In the genomic region with DNA sequence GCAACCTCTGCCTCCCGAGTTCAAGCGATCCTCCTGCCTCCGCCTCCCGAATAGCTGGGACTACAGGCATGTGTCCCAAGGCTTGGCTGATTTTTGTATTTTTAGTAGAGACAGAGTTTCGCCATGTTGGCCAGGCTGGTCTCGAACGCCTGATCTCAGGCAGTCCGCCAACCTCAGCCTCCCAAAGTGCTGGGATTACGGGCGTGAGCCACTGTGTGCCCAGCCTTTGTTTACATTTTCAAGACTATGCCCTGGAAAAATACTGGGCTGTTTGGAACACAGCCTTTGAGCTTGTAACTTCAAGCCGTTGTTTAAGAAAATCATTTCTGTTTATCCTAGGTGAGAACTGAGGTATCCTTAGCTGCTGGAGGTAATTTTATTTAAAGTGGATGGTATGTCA, we compare ENCODE assay signal across 11 cellular contexts. TPM values are rescaled to one million over a fixed set of nuclear protein-coding genes. Genes with fewer than 3 reads are reported as not detected.
DNase-seq lines count a peak whose midpoint lies in the region; ATAC-seq, FAIRE-seq and TF ChIP-seq lines count a peak whose summit lies in the region.
"Had no signal": no experiment of that assay in that cellular context is flagged by ENCODE, and none has a peak within 500 bp of the region (broad histone marks: within the 10 kb centered on the region; RNA-seq: fewer than 3 reads in every experiment).

No MANE protein-coding gene starts in this region.

- no peak for DNase-seq in CD8-positive, alpha-beta T cell
- DNase-seq in Peyer's patch (peak in 2 of 3 donors; percentile 49 to 66), esophagus muscularis mucosa (ENCODE audit: extremely low spot score) (no peak), GM19239 (ENCODE audit: insufficient read length, low spot score) (no peak), NCI-H82 (lab: John Stamatoyannopoulos, UW) (no peak), ureter (ENCODE audit: low spot score) (no peak)
- DNase-seq: activated CD4-positive, alpha-beta T cell treated with anti-CD3 and anti-CD28 coated beads, Interleukin-2, amount 50 U/mL, for 1 hour had no signal

- no peaks in the 10 kb centered on the region for H3K36me3 ChIP-seq in CD8-positive, alpha-beta T cell (ENCODE audit: insufficient read depth, low read length)
- H3K36me3 ChIP-seq in Peyer's patch (peaks cover 0 to 5% (median 0%) of the 10 kb centered on the region in 3 donors), esophagus muscularis mucosa (peaks cover 0 to 23% (median 3%) of the 10 kb centered on the region in 4 donors), neuron (ENCODE audit: insufficient read depth, low read length) (peaks cover 33% of the 10 kb centered on the region)

- no peaks in the 10 kb centered on the region for H3K9me3 ChIP-seq in CD8-positive, alpha-beta T cell (ENCODE audit: low read length)
- H3K9me3 ChIP-seq in Peyer's patch (no peaks in the 10 kb centered on the region), esophagus muscularis mucosa (no peaks in the 10 kb centered on the region), neuron (ENCODE audit: low read length) (no peaks in the 10 kb centered on the region)

- ATAC-seq in CD8-positive, alpha-beta T cell = no peak
- no peak for ATAC-seq in GM18907 (IDR thresholded peaks at IDR 0.05; ENCODE audit: unreplicated experiment)

- intact Hi-C loops in CD8-positive, alpha-beta T cell (cut with DNase I, micrococcal nuclease) = loop anchor here in 1 of 2 experiments (2.0 to 10.0 kb wide), 3 partner anchors 32 to 818 kb away; partner anchors contain the start of genes ZNF655 and ZSCAN21
- intact Hi-C loops in esophagus muscularis mucosa (cut with DNase I) = loop anchor here (5.0 kb wide), 1 partner anchor 35 kb away; no protein-coding TSS in a partner anchor

- TF ChIP-seq POLR2A in Peyer's patch (IDR thresholded peaks at IDR 0.05) (no peak), esophagus muscularis mucosa (IDR thresholded peaks at IDR 0.05; ENCODE audit: low read depth) (no peak)

- no peak overlapping the region for H3K4me3 ChIP-seq in CD8-positive, alpha-beta T cell (ENCODE audit: low read depth, low read length)
- H3K4me3 ChIP-seq in Peyer's patch (peak overlapping the region in 2 of 4 donors; percentile 91 to 98), esophagus muscularis mucosa (peak overlapping the region in 3 of 4 donors; percentile 78 to 96 (median 90)), neuron (ENCODE audit: low read length) (peak overlapping the region; percentile 99)

- POLR2A ChIA-PET in CD8-positive, alpha-beta T cell (lab: Charles Lee) = interaction anchor here (0.9 to 1.2 kb wide), 3 partner anchors 19 to 84 kb away, joined by 3 to 5 read pairs (median 3); partner anchors contain the start of genes AP4M1, COPS6 and MCM7

- H3K9me3 Mint-ChIP-seq in CD8-positive, alpha-beta T cell = no peaks in the 10 kb centered on the region
- H3K9me3 Mint-ChIP-seq: IgD-negative memory B cell had no signal

- H3K27ac Mint-ChIP-seq in CD8-positive, alpha-beta T cell = peak overlapping the region; percentile 52

- no peak for TF ChIP-seq CTCF in CD8-positive, alpha-beta T cell (IDR thresholded peaks at IDR 0.05)
- no peak for TF ChIP-seq CTCF in Peyer's patch (IDR thresholded peaks at IDR 0.05)
- no peak for TF ChIP-seq CTCF in esophagus muscularis mucosa (IDR thresholded peaks at IDR 0.05)

- H3K27ac ChIP-seq in CD8-positive, alpha-beta T cell (ENCODE audit: low read depth, low read length) = no peak overlapping the region
- H3K27ac ChIP-seq in Peyer's patch (peak overlapping the region in 3 of 4 donors; percentile 64 to 99 (median 99)), esophagus muscularis mucosa (replicated peaks in 1 of 4) (peak overlapping the region; percentile 93 to 99 (median 98))

- WGBS in esophagus muscularis mucosa = 55% methylated on average over 10 of the region's 11 CpGs

- H3K36me3 Mint-ChIP-seq in CD8-positive, alpha-beta T cell = peaks cover 28% of the 10 kb centered on the region

- FAIRE-seq in GM19239 (lab: Jason Lieb, UNC) = no peak
- FAIRE-seq: colon had no signal

- H3K27me3 Mint-ChIP-seq in CD8-positive, alpha-beta T cell (ENCODE audit: low read depth) = no peaks in the 10 kb centered on the region
- H3K27me3 Mint-ChIP-seq: IgD-negative memory B cell had no signal

- H3K4me1 ChIP-seq in CD8-positive, alpha-beta T cell (ENCODE audit: insufficient read depth, low read length) = peaks cover 24% of the 10 kb centered on the region
- H3K4me1 ChIP-seq in Peyer's patch (peaks cover 0 to 42% (median 6%) of the 10 kb centered on the region in 4 donors), esophagus muscularis mucosa (peaks cover 36 to 66% (median 61%) of the 10 kb centered on the region in 4 donors), neuron (ENCODE audit: insufficient read depth, low read length) (peaks cover 18% of the 10 kb centered on the region)

- no peak for TF ChIP-seq EP300 in esophagus muscularis mucosa (IDR thresholded peaks at IDR 0.05)

- no peak overlapping the region for H3K4me3 Mint-ChIP-seq in CD8-positive, alpha-beta T cell

- peaks cover 62% of the 10 kb centered on the region for H3K4me1 Mint-ChIP-seq in CD8-positive, alpha-beta T cell (ENCODE audit: low read depth)

- CTCF ChIA-PET in CD8-positive, alpha-beta T cell (lab: Charles Lee) = interaction anchor here (1.0 to 1.8 kb wide), 6 partner anchors 9 to 115 kb away, joined by 3 to 6 read pairs (median 3); no protein-coding TSS in a partner anchor

- H3K27me3 ChIP-seq in CD8-positive, alpha-beta T cell (ENCODE audit: insufficient read depth, low read length) = no peaks in the 10 kb centered on the region
- H3K27me3 ChIP-seq in Peyer's patch (no peaks in the 10 kb centered on the region), esophagus muscularis mucosa (no peaks in the 10 kb centered on the region), neuron (ENCODE audit: insufficient read depth, low read length) (no peaks in the 10 kb centered on the region)

- no peak overlapping the region for H2AFZ ChIP-seq in neuron (ENCODE audit: low read depth, low read length)

RNA-seq across cellular contexts. Expression of gene ZKSCAN1, which starts 1.9 kb away (rescaled TPM):
- total RNA-seq in CD8-positive, alpha-beta T cell = 10 to 100 TPM; 30.0 to 35.9 TPM
- total RNA-seq in Peyer's patch (10 to 100 TPM; 48.0 to 86.1 (median 73.5) TPM), esophagus muscularis mucosa (10 to 100 TPM; 22.7 to 27.0 (median 24.0) TPM), ureter (105 TPM)

RNA-seq across cellular contexts. Expression of gene ZSCAN21, which starts 32.3 kb away (rescaled TPM):
- 1 to 10 TPM; 4.8 to 5.7 TPM for total RNA-seq in CD8-positive, alpha-beta T cell
- 10 to 100 TPM in 3 of 4 donors, 1 to 10 TPM in 1; 8.4 to 30.5 (median 12.0) TPM for total RNA-seq in Peyer's patch
- 10 to 100 TPM; 12.9 to 18.4 (median 16.1) TPM for total RNA-seq in esophagus muscularis mucosa
- 13.3 TPM for total RNA-seq in ureter

RNA-seq across cellular contexts. Expression of gene AZGP1, which starts 41.5 kb away (rescaled TPM):
- not detected for total RNA-seq in CD8-positive, alpha-beta T cell
- total RNA-seq in Peyer's patch = 10 to 100 TPM in 3 of 4 donors, 1 to 10 TPM in 1; 3.3 to 30.3 (median 19.3) TPM
- 1 to 10 TPM; 2.5 to 3.4 (median 3.0) TPM for total RNA-seq in esophagus muscularis mucosa
- 6.2 TPM for total RNA-seq in ureter

Comparison
In these comparisons a context has a peak if more than half of its experiments do, and no peak if none do; other contexts are left out.
1. DNase-seq: peak in Peyer's patch (2 of 3); none in CD8-positive, alpha-beta T cell (0 of 7), esophagus muscularis mucosa (single experiment), GM19239 (single experiment), NCI-H82 (single experiment) and ureter (single experiment).